In genomic region chr17:38879878-38880727, GRCh38 we compare ENCODE assay signal across 8 cellular contexts. TPM values are rescaled to one million over a fixed set of nuclear protein-coding genes. Genes with fewer than 3 reads are reported as not detected.
DNase-seq lines count a peak whose midpoint lies in the region; ATAC-seq, FAIRE-seq and TF ChIP-seq lines count a peak whose summit lies in the region.

No MANE protein-coding gene starts in this region.

- CTCF ChIA-PET in activated CD4-positive, alpha-beta T cell treated with anti-CD3 and anti-CD28 coated beads for 36 hours (lab: Charles Lee): interaction anchor here (1.5 to 1.9 kb wide), 3 partner anchors 12 to 21 kb away, joined by 4 to 6 read pairs (median 4); no protein-coding TSS in a partner anchor

- no peaks in the 10 kb centered on the region for H3K9me3 Mint-ChIP-seq in activated CD4-positive, alpha-beta T cell treated with anti-CD3 and anti-CD28 coated beads for 36 hours (ENCODE audit: low read depth)

- H3K27me3 Mint-ChIP-seq in activated CD4-positive, alpha-beta T cell treated with anti-CD3 and anti-CD28 coated beads for 36 hours: no peaks in the 10 kb centered on the region

- H3K36me3 ChIP-seq in pancreas: peaks cover 0 to 18% (median 0%) of the 10 kb centered on the region in 3 donors

- peak overlapping the region; percentile 75 for H3K27ac Mint-ChIP-seq in activated CD4-positive, alpha-beta T cell treated with anti-CD3 and anti-CD28 coated beads for 36 hours

- no peak for DNase-seq in activated CD4-positive, alpha-beta T cell treated with anti-CD3 and anti-CD28 coated beads for 36 hours
- no peak for DNase-seq in activated CD4-positive, alpha-beta T cell treated with anti-CD3 and anti-CD28 coated beads for 4 hours
- DNase-seq in UCSD-AML1 (lab: John Stamatoyannopoulos, UW; ENCODE audit: unreplicated experiment) (peak; percentile 30), fibroblast of villous mesenchyme (ENCODE audit: low read depth) (peak; percentile 72), pancreas (peak in 3 of 6 donors; percentile 58 to 63 (median 58)), Ammon's horn (ENCODE audit: low spot score) (no peak), HPDE6-E6E7 (ENCODE audit: extremely low spot score) (no peak)

- peak overlapping the region; percentile 3 to 67 (median 47) for H3K27ac ChIP-seq in pancreas

- H3K9me3 ChIP-seq in pancreas: no peaks in the 10 kb centered on the region

- H3K36me3 Mint-ChIP-seq in activated CD4-positive, alpha-beta T cell treated with anti-CD3 and anti-CD28 coated beads for 36 hours (ENCODE audit: low read depth): peaks cover 58% of the 10 kb centered on the region

- H3K4me3 ChIP-seq in fibroblast of villous mesenchyme (ENCODE audit: low read depth, low read length) (peak overlapping the region; percentile 25), pancreas (no peak overlapping the region)

- no peaks in the 10 kb centered on the region for H3K27me3 ChIP-seq in pancreas

- no peak for FAIRE-seq in pancreas (lab: Jason Lieb, UNC)

- peaks cover 29 to 35% (median 33%) of the 10 kb centered on the region in 3 donors for H3K4me1 ChIP-seq in pancreas

- ATAC-seq in activated CD4-positive, alpha-beta T cell treated with anti-CD3 and anti-CD28 coated beads for 36 hours: no peak
- peak; percentile 46 to 73 (median 67) for ATAC-seq in pancreas
- ATAC-seq in GM18502 (IDR thresholded peaks at IDR 0.05; ENCODE audit: poor library complexity, unreplicated experiment): no peak

- POLR2A ChIA-PET in activated CD4-positive, alpha-beta T cell treated with anti-CD3 and anti-CD28 coated beads for 36 hours (lab: Charles Lee): no interaction called here

- H3K4me1 Mint-ChIP-seq in activated CD4-positive, alpha-beta T cell treated with anti-CD3 and anti-CD28 coated beads for 36 hours: peaks cover 90% of the 10 kb centered on the region

- H3K4me3 Mint-ChIP-seq in activated CD4-positive, alpha-beta T cell treated with anti-CD3 and anti-CD28 coated beads for 36 hours: no peak overlapping the region

- WGBS in pancreas, 2 donors: 43 to 52% methylated on average over 8 of the region's 8 CpGs

- TF ChIP-seq CTCF in fibroblast of villous mesenchyme (IDR thresholded peaks at IDR 0.05; ENCODE audit: insufficient read depth, low read depth, low read length) (no peak), pancreas (IDR thresholded peaks at IDR 0.05) (no peak)

- intact Hi-C loops in activated CD4-positive, alpha-beta T cell treated with anti-CD3 and anti-CD28 coated beads for 36 hours (cut with DNase I, micrococcal nuclease): no loop called here
- intact Hi-C loops in pancreas (cut with DNase I): loop anchor here in 1 of 3 donors (5.0 kb wide), 1 partner anchor 37 kb away; no protein-coding TSS in a partner anchor

RNA-seq across cellular contexts. Expression of gene LASP1, which starts 10.2 kb away (rescaled TPM):
- total RNA-seq in activated CD4-positive, alpha-beta T cell treated with anti-CD3 and anti-CD28 coated beads for 36 hours: 100 to 1,000 TPM; 119 to 144 TPM
- total RNA-seq in fibroblast of villous mesenchyme (355 and 475 TPM in 2 replicates), pancreas (10 to 100 TPM; 48.2 to 98.6 (median 60.9) TPM)
- polyA plus RNA-seq in pancreas: 10 to 100 TPM; 35.7 to 36.0 TPM

RNA-seq across cellular contexts. Expression of gene RPL23, which starts 26.6 kb away (rescaled TPM):
- total RNA-seq in activated CD4-positive, alpha-beta T cell treated with anti-CD3 and anti-CD28 coated beads for 36 hours: 1,000 to 10,000 TPM; 1,886 to 1,896 TPM
- total RNA-seq in fibroblast of villous mesenchyme: 1,013 and 1,112 TPM in 2 replicates
- 100 to 1,000 TPM; 569 to 994 (median 828) TPM for total RNA-seq in pancreas
- 1,000 to 10,000 TPM; 1,404 to 1,507 TPM for polyA plus RNA-seq in pancreas

RNA-seq across cellular contexts. Expression of gene CWC25, which starts 55.0 kb away (rescaled TPM):
- 10 to 100 TPM; 23.3 to 24.0 TPM for total RNA-seq in activated CD4-positive, alpha-beta T cell treated with anti-CD3 and anti-CD28 coated beads for 36 hours
- total RNA-seq in fibroblast of villous mesenchyme: 9.0 and 9.9 TPM in 2 replicates
- total RNA-seq in pancreas: 10 to 100 TPM in 1 of 6 donors, 1 to 10 TPM in 5; 7.5 to 11.4 (median 8.0) TPM
- 10 to 100 TPM; 19.4 to 24.0 TPM for polyA plus RNA-seq in pancreas

Comparison
In these comparisons a context has a peak if more than half of its experiments do, and no peak if none do; other contexts are left out.
1. ATAC-seq: peak in pancreas (4 of 4); none in activated CD4-positive, alpha-beta T cell treated with anti-CD3 and anti-CD28 coated beads for 36 hours (single experiment) and GM18502 (single experiment).
2. DNase-seq: peak in UCSD-AML1 (single experiment) and fibroblast of villous mesenchyme (single experiment); none in activated CD4-positive, alpha-beta T cell treated with anti-CD3 and anti-CD28 coated beads for 36 hours (single experiment), activated CD4-positive, alpha-beta T cell treated with anti-CD3 and anti-CD28 coated beads for 4 hours (0 of 2), Ammon's horn (single experiment) and HPDE6-E6E7 (single experiment).